ENCODE assay signal across 8 cellular contexts in the genomic region with DNA sequence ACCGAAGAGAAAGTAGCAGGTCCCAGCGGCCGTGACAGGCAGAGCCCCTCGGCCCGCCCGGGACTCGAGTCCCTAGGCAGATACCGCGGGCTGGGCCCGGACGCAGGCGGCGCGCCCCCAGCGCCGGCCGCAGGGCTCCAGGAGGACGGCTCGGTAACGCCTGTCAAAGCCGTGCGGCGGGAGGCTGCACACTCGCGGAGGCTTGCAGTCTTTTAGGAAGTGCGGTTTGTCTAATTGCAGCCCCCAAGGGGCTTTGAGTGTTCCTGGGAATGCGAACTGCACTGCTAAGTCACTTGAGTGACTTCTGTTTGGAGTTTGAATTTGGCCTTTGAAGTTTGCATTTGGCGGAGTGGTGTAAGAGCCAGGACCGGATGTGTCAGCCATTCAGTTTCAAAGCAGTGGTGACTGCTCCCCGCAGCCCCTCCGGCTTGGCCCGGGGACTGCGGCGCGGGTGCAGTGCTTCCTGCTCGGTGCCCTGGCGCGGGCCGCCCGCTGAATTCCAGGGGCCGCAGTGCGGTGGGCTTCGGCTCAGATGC. TPM values are rescaled to one million over a fixed set of nuclear protein-coding genes. Genes with fewer than 3 reads are reported as not detected.
DNase-seq lines count a peak whose midpoint lies in the region; ATAC-seq and TF ChIP-seq lines count a peak whose summit lies in the region.

No MANE protein-coding gene starts in this region.

- no peak for TF ChIP-seq CTCF in ascending aorta (IDR thresholded peaks at IDR 0.05)
- TF ChIP-seq CTCF in retinal pigment epithelial cell (conservative IDR thresholded peaks at IDR 0.05; ENCODE audit: low read depth, low read length) = no peak

- peaks cover 0 to 21% of the 10 kb centered on the region in 2 donors for H3K4me1 ChIP-seq in ascending aorta

- peak overlapping the region; percentile 91 to 97 for H3K4me3 ChIP-seq in ascending aorta
- peak overlapping the region; percentile 65 for H3K4me3 ChIP-seq in retinal pigment epithelial cell (ENCODE audit: low read length)

- ATAC-seq in GM21390 (IDR thresholded peaks at IDR 0.05; ENCODE audit: unreplicated experiment) = peak; percentile 43

- peak; percentile 75 for DNase-seq in EL
- peak; percentile 72 for DNase-seq in HT1080 (ENCODE audit: low read depth)
- peak; percentile 31 for DNase-seq in T follicular helper cell (ENCODE audit: low read depth)
- DNase-seq in ascending aorta (ENCODE audit: low spot score in 2 of 2) = peak in 1 of 2 donors; percentile 82
- peak; percentile 68 for DNase-seq in hepatic stellate cell (ENCODE audit: low spot score)
- DNase-seq in retinal pigment epithelial cell (ENCODE audit: low read depth) = no peak
- DNase-seq in OCI-M2 (lab: John Stamatoyannopoulos, UW; ENCODE audit: unreplicated experiment) = no peak

- intact Hi-C loops in ascending aorta (cut with DNase I) = loop anchor here (5.0 to 10.0 kb wide), 3 partner anchors 136 to 1642 kb away; partner anchors contain the start of genes CDC20B, GPBP1 and MIER3

- H3K27ac ChIP-seq in ascending aorta = peak overlapping the region; percentile 55 to 87

- H3K9me3 ChIP-seq in ascending aorta = no peaks in the 10 kb centered on the region

- no peaks in the 10 kb centered on the region for H3K27me3 ChIP-seq in ascending aorta

- no peaks in the 10 kb centered on the region for H3K36me3 ChIP-seq in ascending aorta

RNA-seq across cellular contexts. Expression of gene MAP3K1, which starts 1.3 kb away (rescaled TPM):
- total RNA-seq in HT1080 (2014; rRNA removed; shearing (Covaris generic)) = 4.4 and 5.1 TPM in 2 replicates
- 2.9 and 3.8 TPM in 2 replicates for polyA plus RNA-seq in HT1080 (2015; cell fraction: cytosol; rRNA removed)
- 7.8 and 10.3 TPM in 2 replicates for polyA plus RNA-seq in HT1080 (2015; cell fraction: nucleus; rRNA removed)
- total RNA-seq in ascending aorta = 14.7 TPM

Comparison
In these comparisons a context has a peak if more than half of its experiments do, and no peak if none do; other contexts are left out.
1. DNase-seq: peak in EL (single experiment), HT1080 (single experiment), T follicular helper cell (single experiment) and hepatic stellate cell (single experiment); none in retinal pigment epithelial cell (single experiment) and OCI-M2 (single experiment).